ENCODE assay signal across 1 cellular context in genomic region chr2:218962859-218963492, GRCh38.
A peak's percentile ranks its signal among the peaks of the same experiment; 100 is the strongest.
TF ChIP-seq lines count a peak whose summit lies in the region.

No MANE protein-coding gene starts in this region.

TF ChIP-seq in HepG2, 621 proteins besides CTCF, POLR2A, EP300 and RAD21 (continued from another document and continues in another):
- TF ChIP-seq, protein P1, sequence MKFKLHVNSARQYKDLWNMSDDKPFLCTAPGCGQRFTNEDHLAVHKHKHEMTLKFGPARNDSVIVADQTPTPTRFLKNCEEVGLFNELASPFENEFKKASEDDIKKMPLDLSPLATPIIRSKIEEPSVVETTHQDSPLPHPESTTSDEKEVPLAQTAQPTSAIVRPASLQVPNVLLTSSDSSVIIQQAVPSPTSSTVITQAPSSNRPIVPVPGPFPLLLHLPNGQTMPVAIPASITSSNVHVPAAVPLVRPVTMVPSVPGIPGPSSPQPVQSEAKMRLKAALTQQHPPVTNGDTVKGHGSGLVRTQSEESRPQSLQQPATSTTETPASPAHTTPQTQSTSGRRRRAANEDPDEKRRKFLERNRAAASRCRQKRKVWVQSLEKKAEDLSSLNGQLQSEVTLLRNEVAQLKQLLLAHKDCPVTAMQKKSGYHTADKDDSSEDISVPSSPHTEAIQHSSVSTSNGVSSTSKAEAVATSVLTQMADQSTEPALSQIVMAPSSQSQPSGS (CRISPR knock-in tag; IDR thresholded peaks at IDR 0.05): peak; percentile 67; the same call in 1 of the 2 replicates
- TF ChIP-seq ZNF101 (CRISPR knock-in tag; IDR thresholded peaks at IDR 0.05; ENCODE audit: borderline replicate concordance, low read depth): no peak
- TF ChIP-seq HNF4G (IDR thresholded peaks at IDR 0.05; ENCODE audit: borderline replicate concordance, low read depth, low read length): no peak
- no peak for TF ChIP-seq HNF4G (CRISPR knock-in tag; IDR thresholded peaks at IDR 0.05; ENCODE audit: borderline replicate concordance, low read depth)
- TF ChIP-seq ZNF343 (CRISPR knock-in tag; IDR thresholded peaks at IDR 0.05): 0 out of 2 replicates have a peak, but pooled peaks have one; percentile 63
- peak; percentile 90; the same call in 1 of the 2 replicates for TF ChIP-seq ZNF124 (CRISPR knock-in tag; IDR thresholded peaks at IDR 0.05)
- TF ChIP-seq ZSCAN22 (CRISPR knock-in tag; IDR thresholded peaks at IDR 0.05): no peak
- 0 out of 2 replicates have a peak, but pooled peaks have one; percentile 39 for TF ChIP-seq ZNF484 (CRISPR knock-in tag; IDR thresholded peaks at IDR 0.05; ENCODE audit: borderline replicate concordance, low read depth)
- 0 out of 2 replicates have a peak, but pooled peaks have one; percentile 32 for TF ChIP-seq KDM3A (CRISPR knock-in tag; IDR thresholded peaks at IDR 0.05; ENCODE audit: low read depth)
- 0 out of 2 replicates have a peak, but pooled peaks have one; percentile 53 for TF ChIP-seq ZSCAN30 (CRISPR knock-in tag; IDR thresholded peaks at IDR 0.05)
- TF ChIP-seq ZNF430 (CRISPR knock-in tag; IDR thresholded peaks at IDR 0.05): peak; percentile 92; the same call in 1 of the 2 replicates
- no peak for TF ChIP-seq SETDB1 (CRISPR knock-in tag; IDR thresholded peaks at IDR 0.05; ENCODE audit: borderline replicate concordance)
- TF ChIP-seq, protein P2, sequence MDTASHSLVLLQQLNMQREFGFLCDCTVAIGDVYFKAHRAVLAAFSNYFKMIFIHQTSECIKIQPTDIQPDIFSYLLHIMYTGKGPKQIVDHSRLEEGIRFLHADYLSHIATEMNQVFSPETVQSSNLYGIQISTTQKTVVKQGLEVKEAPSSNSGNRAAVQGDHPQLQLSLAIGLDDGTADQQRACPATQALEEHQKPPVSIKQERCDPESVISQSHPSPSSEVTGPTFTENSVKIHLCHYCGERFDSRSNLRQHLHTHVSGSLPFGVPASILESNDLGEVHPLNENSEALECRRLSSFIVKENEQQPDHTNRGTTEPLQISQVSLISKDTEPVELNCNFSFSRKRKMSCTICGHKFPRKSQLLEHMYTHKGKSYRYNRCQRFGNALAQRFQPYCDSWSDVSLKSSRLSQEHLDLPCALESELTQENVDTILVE (CRISPR knock-in tag; IDR thresholded peaks at IDR 0.05): peak; percentile 88
- TF ChIP-seq PAF1 (CRISPR knock-in tag; IDR thresholded peaks at IDR 0.05): no peak
- peak; percentile 51; the same call in 1 of the 2 replicates for TF ChIP-seq GFI1 (CRISPR knock-in tag; IDR thresholded peaks at IDR 0.05; ENCODE audit: borderline replicate concordance)
- TF ChIP-seq ZNF414 (CRISPR knock-in tag; IDR thresholded peaks at IDR 0.05): no peak
- TF ChIP-seq TAF15 (IDR thresholded peaks at IDR 0.05; ENCODE audit: low read depth, low read length, poor library complexity, severe bottlenecking): no peak
- TF ChIP-seq ZNF784 (CRISPR knock-in tag; IDR thresholded peaks at IDR 0.05; ENCODE audit: borderline replicate concordance): peak; percentile 86
- TF ChIP-seq ZNF543 (CRISPR knock-in tag; IDR thresholded peaks at IDR 0.05): peak; percentile 74; the same call in 1 of the 2 replicates
- no peak for TF ChIP-seq MAFK (conservative IDR thresholded peaks at IDR 0.05 in 1 of 2, IDR thresholded peaks at IDR 0.05 in 1 of 2; ENCODE audit: low read length in 2 of 2)
- TF ChIP-seq HMG20B (CRISPR knock-in tag; conservative IDR thresholded peaks at IDR 0.05): 0 out of 2 replicates have a peak, but pooled peaks have one; percentile 44
- TF ChIP-seq, protein P3, sequence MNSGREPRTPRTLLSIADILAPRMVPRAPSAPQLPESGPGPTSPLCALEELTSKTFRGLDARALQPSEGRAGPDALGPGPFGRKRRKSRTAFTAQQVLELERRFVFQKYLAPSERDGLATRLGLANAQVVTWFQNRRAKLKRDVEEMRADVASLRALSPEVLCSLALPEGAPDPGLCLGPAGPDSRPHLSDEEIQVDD (CRISPR knock-in tag; IDR thresholded peaks at IDR 0.05; ENCODE audit: borderline replicate concordance): peak; percentile 70; the same call in 1 of the 2 replicates
- no peak for TF ChIP-seq CBX1 (IDR thresholded peaks at IDR 0.05; ENCODE audit: low read depth)
- peak; percentile 94 for TF ChIP-seq ETV6 (CRISPR knock-in tag; conservative IDR thresholded peaks at IDR 0.05)
- TF ChIP-seq KDM2A (CRISPR knock-in tag; IDR thresholded peaks at IDR 0.05; ENCODE audit: borderline replicate concordance, low read depth): peak; percentile 88
- no peak for TF ChIP-seq HHEX (CRISPR knock-in tag; IDR thresholded peaks at IDR 0.05)
- TF ChIP-seq CENPX (CRISPR knock-in tag; IDR thresholded peaks at IDR 0.05): no peak
- TF ChIP-seq ZNF703 (CRISPR knock-in tag; IDR thresholded peaks at IDR 0.05; ENCODE audit: borderline replicate concordance): no peak
- peak; percentile 83 for TF ChIP-seq ZNF205 (CRISPR knock-in tag; IDR thresholded peaks at IDR 0.05)
- TF ChIP-seq SP5 (CRISPR knock-in tag; IDR thresholded peaks at IDR 0.05; ENCODE audit: borderline replicate concordance, low read depth): no peak
- no peak for TF ChIP-seq ZFP41 (CRISPR knock-in tag; IDR thresholded peaks at IDR 0.05; ENCODE audit: borderline replicate concordance)
- no peak for TF ChIP-seq AFF4 (CRISPR knock-in tag; IDR thresholded peaks at IDR 0.05)
- peak; percentile 86; the same call in 1 of the 2 replicates for TF ChIP-seq ZNF558 (CRISPR knock-in tag; IDR thresholded peaks at IDR 0.05; ENCODE audit: borderline replicate concordance)
- TF ChIP-seq BRCA1 (CRISPR knock-in tag; IDR thresholded peaks at IDR 0.05): peak; percentile 96
- TF ChIP-seq DR1 (CRISPR knock-in tag; IDR thresholded peaks at IDR 0.05): no peak
- no peak for TF ChIP-seq SRSF9 (IDR thresholded peaks at IDR 0.05; ENCODE audit: borderline replicate concordance, insufficient read depth, low read depth, low read length, poor library complexity, severe bottlenecking)
- peak; percentile 96 for TF ChIP-seq KLF11 (CRISPR knock-in tag; IDR thresholded peaks at IDR 0.05)
- TF ChIP-seq SUZ12 (IDR thresholded peaks at IDR 0.05; ENCODE audit: low read depth, low read length): no peak
- TF ChIP-seq ELF1 (CRISPR knock-in tag; IDR thresholded peaks at IDR 0.05): peak; percentile 39; the same call in 1 of the 2 replicates
- no peak for TF ChIP-seq MATR3 (CRISPR knock-in tag; IDR thresholded peaks at IDR 0.05)
- TF ChIP-seq NPAS2 (CRISPR knock-in tag; IDR thresholded peaks at IDR 0.05; ENCODE audit: borderline replicate concordance): no peak
- no peak for TF ChIP-seq PCBP2 (optimal IDR thresholded peaks at IDR 0.05; ENCODE audit: low read depth, low read length, poor library complexity, severe bottlenecking)
- no peak for TF ChIP-seq ATF7 (IDR thresholded peaks at IDR 0.05)
- no peak for TF ChIP-seq ATF7 (CRISPR knock-in tag; IDR thresholded peaks at IDR 0.05)
- TF ChIP-seq AKNA (CRISPR knock-in tag; IDR thresholded peaks at IDR 0.05; ENCODE audit: borderline replicate concordance): peak; percentile 87; the same call in 1 of the 2 replicates
- no peak for TF ChIP-seq MXD4 (CRISPR knock-in tag; IDR thresholded peaks at IDR 0.05)
- TF ChIP-seq ZBTB4 (CRISPR knock-in tag; IDR thresholded peaks at IDR 0.05; ENCODE audit: borderline replicate concordance): no peak
- peak; percentile 91 for TF ChIP-seq ZNF816 (CRISPR knock-in tag; IDR thresholded peaks at IDR 0.05; ENCODE audit: borderline replicate concordance)
- no peak for TF ChIP-seq TGIF2 (CRISPR knock-in tag; IDR thresholded peaks at IDR 0.05)
